Comparison of ENCODE assay signal across 8 cellular contexts in the genomic region with DNA sequence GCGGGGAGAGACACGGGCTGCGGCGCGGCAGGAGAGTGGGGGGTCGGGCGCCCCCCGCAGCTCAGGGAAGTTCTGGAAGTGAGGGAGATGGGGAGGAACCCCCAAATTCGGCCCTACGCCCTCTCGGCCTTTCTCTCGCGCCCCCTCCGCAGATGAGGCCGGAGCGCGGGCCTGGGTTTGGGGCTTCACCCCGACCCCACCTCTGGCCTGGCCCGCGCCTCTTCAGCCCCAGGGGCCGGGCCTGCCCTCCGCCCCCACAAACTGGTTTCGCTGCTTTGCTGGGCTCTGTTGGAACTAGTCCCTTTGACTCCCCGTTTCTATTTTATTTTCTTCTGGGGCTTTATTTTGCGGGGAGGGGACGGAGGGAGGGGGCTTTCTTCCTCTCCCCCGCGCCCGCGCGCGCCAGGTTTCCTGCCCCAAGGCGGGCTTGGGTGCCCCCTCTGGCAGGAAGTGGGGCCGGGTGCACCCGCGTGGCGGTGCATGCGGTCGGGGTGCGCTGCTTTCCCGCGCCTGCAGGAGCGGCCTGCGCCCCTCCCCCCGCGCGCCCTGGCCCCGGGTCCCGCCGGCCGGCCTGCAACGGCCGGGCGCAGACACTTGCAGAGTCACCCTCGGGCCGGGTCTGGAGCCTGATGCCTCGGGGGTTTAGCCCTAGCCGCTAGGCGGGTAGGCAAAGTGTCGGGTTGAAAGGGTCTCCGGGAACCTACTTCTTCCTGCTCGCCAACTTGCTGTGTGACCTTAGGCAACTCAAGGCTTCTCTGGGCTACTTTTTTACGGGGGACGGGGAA. TPM values are rescaled to one million over a fixed set of nuclear protein-coding genes. Genes with fewer than 3 reads are reported as not detected.
DNase-seq lines count a peak whose midpoint lies in the region; ATAC-seq, FAIRE-seq and TF ChIP-seq lines count a peak whose summit lies in the region.

No MANE protein-coding gene starts in this region.

- CTCF ChIA-PET in CD8-positive, alpha-beta T cell (lab: Charles Lee): interaction anchor here (1.2 kb wide), 1 partner anchor 9 kb away, joined by 3 read pairs; no protein-coding TSS in a partner anchor

- H3K4me1 ChIP-seq in CD8-positive, alpha-beta T cell (ENCODE audit: insufficient read depth, low read length): peaks cover 22% of the 10 kb centered on the region
- H3K4me1 ChIP-seq in upper lobe of left lung: peaks cover 17 to 33% (median 22%) of the 10 kb centered on the region in 4 donors

- no peaks in the 10 kb centered on the region for H3K27me3 Mint-ChIP-seq in CD8-positive, alpha-beta T cell (ENCODE audit: low read depth)
- no peaks in the 10 kb centered on the region for H3K27me3 Mint-ChIP-seq in activated T-cell treated with anti-CD3 and anti-CD28 coated beads, Interleukin-2, amount 50 U/mL, for 4 hours (ENCODE audit: low read depth)
- no peaks in the 10 kb centered on the region for H3K27me3 Mint-ChIP-seq in nephron progenitor cell (ENCODE audit: low read depth, poor library complexity)

- H3K4me1 Mint-ChIP-seq in CD8-positive, alpha-beta T cell (ENCODE audit: low read depth): peaks cover 47% of the 10 kb centered on the region
- peaks cover 55% of the 10 kb centered on the region for H3K4me1 Mint-ChIP-seq in activated T-cell treated with anti-CD3 and anti-CD28 coated beads, Interleukin-2, amount 50 U/mL, for 4 hours (ENCODE audit: low read depth)
- H3K4me1 Mint-ChIP-seq in nephron progenitor cell: peaks cover 65% of the 10 kb centered on the region

- WGBS in upper lobe of left lung, 2 donors: 7 to 15% methylated on average over 20 to 52 of the region's 64 CpGs

- POLR2A ChIA-PET in CD8-positive, alpha-beta T cell (lab: Charles Lee): interaction anchor here (0.6 to 2.2 kb wide), 5 partner anchors 10 to 41 kb away, joined by 3 to 48 read pairs (median 10); a partner anchor contains a TSS

- peak overlapping the region; percentile 90 for H3K4me3 ChIP-seq in CD8-positive, alpha-beta T cell (ENCODE audit: low read depth, low read length)
- H3K4me3 ChIP-seq in fibroblast of mammary gland (ENCODE audit: control insufficient read depth, low read depth, low read length) (peak overlapping the region; percentile 79), upper lobe of left lung (peak overlapping the region; percentile 59 to 89 (median 80))

- TF ChIP-seq EP300 in upper lobe of left lung (IDR thresholded peaks at IDR 0.05): no peak

- TF ChIP-seq POLR2A in H54 (IDR thresholded peaks at IDR 0.05; ENCODE audit: low read depth, low read length): no peak
- TF ChIP-seq POLR2A in upper lobe of left lung (IDR thresholded peaks at IDR 0.05): no peak

- intact Hi-C loops in CD8-positive, alpha-beta T cell (cut with DNase I, micrococcal nuclease): loop anchor here (1.0 to 10.0 kb wide), 11 partner anchors 11 to 1019 kb away; a partner anchor contains a TSS

- H3K27ac Mint-ChIP-seq in CD8-positive, alpha-beta T cell: peak overlapping the region; percentile 91
- H3K27ac Mint-ChIP-seq in nephron progenitor cell: peak overlapping the region; percentile 78

- H3K36me3 Mint-ChIP-seq in CD8-positive, alpha-beta T cell: peaks cover 33% of the 10 kb centered on the region
- peaks cover 32% of the 10 kb centered on the region for H3K36me3 Mint-ChIP-seq in activated T-cell treated with anti-CD3 and anti-CD28 coated beads, Interleukin-2, amount 50 U/mL, for 4 hours (ENCODE audit: insufficient read depth)
- H3K36me3 Mint-ChIP-seq in nephron progenitor cell (ENCODE audit: low read depth): peaks cover 29% of the 10 kb centered on the region

- no peaks in the 10 kb centered on the region for H3K9me3 ChIP-seq in CD8-positive, alpha-beta T cell (ENCODE audit: low read length)
- H3K9me3 ChIP-seq in upper lobe of left lung: no peaks in the 10 kb centered on the region

- FAIRE-seq in H54 (lab: Jason Lieb, UNC): no peak

- TF ChIP-seq CTCF in CD8-positive, alpha-beta T cell (IDR thresholded peaks at IDR 0.05): peak; percentile 40
- TF ChIP-seq CTCF in fibroblast of mammary gland (conservative IDR thresholded peaks at IDR 0.05; ENCODE audit: control insufficient read depth, insufficient read depth, low read depth, low read length): peak; percentile 14
- peak; percentile 8 for TF ChIP-seq CTCF in nephron progenitor cell (IDR thresholded peaks at IDR 0.05)
- TF ChIP-seq CTCF in upper lobe of left lung (IDR thresholded peaks at IDR 0.05): peak; percentile 26 to 61 (median 44)

- no peaks in the 10 kb centered on the region for H3K27me3 ChIP-seq in CD8-positive, alpha-beta T cell (ENCODE audit: insufficient read depth, low read length)
- no peaks in the 10 kb centered on the region for H3K27me3 ChIP-seq in upper lobe of left lung

- no peaks in the 10 kb centered on the region for H3K9me3 Mint-ChIP-seq in CD8-positive, alpha-beta T cell
- no peaks in the 10 kb centered on the region for H3K9me3 Mint-ChIP-seq in activated T-cell treated with anti-CD3 and anti-CD28 coated beads, Interleukin-2, amount 50 U/mL, for 4 hours
- no peaks in the 10 kb centered on the region for H3K9me3 Mint-ChIP-seq in nephron progenitor cell

- peak overlapping the region; percentile 71 for H3K27ac ChIP-seq in CD8-positive, alpha-beta T cell (ENCODE audit: low read depth, low read length)
- H3K27ac ChIP-seq in upper lobe of left lung: peak overlapping the region; percentile 65 to 94 (median 77)

- peaks cover 21% of the 10 kb centered on the region for H3K36me3 ChIP-seq in CD8-positive, alpha-beta T cell (ENCODE audit: insufficient read depth, low read length)
- peaks cover 0 to 20% (median 5%) of the 10 kb centered on the region in 4 donors for H3K36me3 ChIP-seq in upper lobe of left lung

- ATAC-seq in CD8-positive, alpha-beta T cell: peak; percentile 17
- peak; percentile 32 to 33 for ATAC-seq in activated T-cell treated with anti-CD3 and anti-CD28 coated beads, Interleukin-2, amount 50 U/mL, for 4 hours
- ATAC-seq in upper lobe of left lung (ENCODE audit: low FRiP score in 2 of 2) (no peak), GM21737 (IDR thresholded peaks at IDR 0.05; ENCODE audit: unreplicated experiment) (no peak)

- DNase-seq in CD8-positive, alpha-beta T cell: peak in 6 of 7 experiments; percentile 55 to 82 (median 69)
- DNase-seq in H54 (ENCODE audit: insufficient read length, low spot score) (peak; percentile 48), NOMO-1 treated with dmso at 0.1 percent for 144 hours (lab: John Stamatoyannopoulos, UW; ENCODE audit: unreplicated experiment) (peak; percentile 27), fibroblast of mammary gland (ENCODE audit: low read depth) (no peak), nephron progenitor cell (peak; percentile 66), upper lobe of left lung (peak; percentile 53 to 93)
- peak; percentile 69 for DNase-seq in activated T-cell treated with anti-CD3 and anti-CD28 coated beads, Interleukin-2, amount 50 U/mL, for 4 hours

- H3K4me3 Mint-ChIP-seq in CD8-positive, alpha-beta T cell: peak overlapping the region; percentile 84
- H3K4me3 Mint-ChIP-seq in activated T-cell treated with anti-CD3 and anti-CD28 coated beads, Interleukin-2, amount 50 U/mL, for 4 hours: peak overlapping the region; percentile 86
- H3K4me3 Mint-ChIP-seq in nephron progenitor cell: peak overlapping the region; percentile 88

RNA-seq across cellular contexts. Expression of a gene that starts 1.2 kb away (rescaled TPM):
- 100 to 1,000 TPM; 107 to 113 TPM for total RNA-seq in CD8-positive, alpha-beta T cell
- 100 to 1,000 TPM; 646 to 976 (median 781) TPM for total RNA-seq in activated T-cell treated with anti-CD3 and anti-CD28 coated beads, Interleukin-2, amount 50 U/mL, for 4 hours
- 10 to 100 TPM; 19.9 to 91.5 (median 58.9) TPM for total RNA-seq in upper lobe of left lung

RNA-seq across cellular contexts. Expression of a gene that starts 10.9 kb away (rescaled TPM):
- 10 to 100 TPM; 12.7 to 14.2 TPM for total RNA-seq in CD8-positive, alpha-beta T cell
- 10 to 100 TPM; 12.3 to 14.9 (median 13.0) TPM for total RNA-seq in activated T-cell treated with anti-CD3 and anti-CD28 coated beads, Interleukin-2, amount 50 U/mL, for 4 hours
- 10 to 100 TPM; 12.6 to 42.2 (median 34.9) TPM for total RNA-seq in upper lobe of left lung

Comparison
In these comparisons a context has a peak if more than half of its experiments do, and no peak if none do; other contexts are left out.
1. ATAC-seq: peak in CD8-positive, alpha-beta T cell (single experiment) and activated T-cell treated with anti-CD3 and anti-CD28 coated beads, Interleukin-2, amount 50 U/mL, for 4 hours (2 of 2); none in upper lobe of left lung (0 of 2) and GM21737 (single experiment).
2. RNA of a gene that starts 1.2 kb away (total RNA-seq): 646 to 976 TPM in activated T-cell treated with anti-CD3 and anti-CD28 coated beads, Interleukin-2, amount 50 U/mL, for 4 hours; 107 to 113 TPM in CD8-positive, alpha-beta T cell and 19.9 to 91.5 TPM in upper lobe of left lung; every median in the first group is over 4 times any median in the second.
3. Peak in every context shown above with its lines, with median percentiles within 50 percentile points of each other: H3K4me3 ChIP-seq, H3K4me3 Mint-ChIP-seq and CTCF ChIP-seq.